33 cellular contexts compared by ENCODE assay signal in genomic region chr16:23045025-23045424, GRCh38.
"Had no signal": no experiment of that assay in that cellular context is flagged by ENCODE, and none has a peak within 500 bp of the region (broad histone marks: within the 10 kb centered on the region; RNA-seq: fewer than 3 reads in every experiment).

No MANE protein-coding gene starts in this region.

- FAIRE-seq: astrocyte, bronchial epithelial cell had no signal

- H3K36me3 ChIP-seq: adrenal gland, ascending aorta, brain microvascular endothelial cell, breast epithelium, cardiac muscle cell had no signal

- H3K9me3 ChIP-seq: adrenal gland, ascending aorta, body of pancreas, breast epithelium had no signal

- H3K4me3 ChIP-seq: adrenal gland, ascending aorta, body of pancreas, breast epithelium, cardiac muscle cell had no signal

- H3K27ac ChIP-seq: adrenal gland, ascending aorta, body of pancreas, brain microvascular endothelial cell, breast epithelium, cardiac muscle cell had no signal

- H3K4me1 ChIP-seq: adrenal gland, ascending aorta, body of pancreas, breast epithelium had no signal

- H3K27me3 ChIP-seq: ascending aorta, body of pancreas, brain microvascular endothelial cell, cardiac muscle cell had no signal

- ATAC-seq: activated naive CD4-positive, alpha-beta T cell treated with anti-CD3 and anti-CD28 coated beads, Interleukin-2, amount 50 U/mL, for 72 hours; activated naive CD8-positive, alpha-beta T cell treated with anti-CD3 and anti-CD28 coated beads, Interleukin-2, amount 50 U/mL, for 24 hours; activated T-cell treated with anti-CD3 and anti-CD28 coated beads, Interleukin-2, amount 50 U/mL, for 4 hours; activated T-cell treated with anti-CD3 and anti-CD28 coated beads, Interleukin-2, amount 50 U/mL, for 72 hours; activated T-helper 17 cell treated with anti-CD3 and anti-CD28 coated beads, Interleukin-2, amount 50 U/mL, for 72 hours; body of pancreas had no signal

- DNase-seq: activated effector memory CD4-positive, alpha-beta T cell treated with anti-CD3 and anti-CD28 coated beads, Interleukin-2, amount 50 U/mL, for 16 hours; activated effector memory CD4-positive, alpha-beta T cell treated with Interleukin-2 at 50 U/mL for 16 hours; activated gamma-delta T cell; activated gamma-delta T cell treated with Interleukin-2 at 50 U/mL for 16 hours; activated naive CD4-positive, alpha-beta T cell; activated naive CD4-positive, alpha-beta T cell treated with anti-CD3 and anti-CD28 coated beads for 36 hours; activated naive CD4-positive, alpha-beta T cell treated with anti-CD3 and anti-CD28 coated beads, Interleukin-2, amount 10 ng/mL, durations not matched to agents 7 days and 5 days; activated naive CD4-positive, alpha-beta T cell treated with anti-CD3 and anti-CD28 coated beads, Interleukin-2, amount 50 U/mL, for 16 hours; activated naive CD4-positive, alpha-beta T cell treated with Interleukin-2 at 50 U/mL for 16 hours; activated naive CD8-positive, alpha-beta T cell treated with anti-CD3 and anti-CD28 coated beads for 36 hours; activated naive CD8-positive, alpha-beta T cell treated with anti-CD3 and anti-CD28 coated beads, Interleukin-2, amount 10 ng/mL, durations not matched to agents 7 days and 5 days; activated naive CD8-positive, alpha-beta T cell treated with anti-CD3 and anti-CD28 coated beads, Interleukin-2, amount 50 U/mL, for 24 hours; activated T-cell treated with anti-CD3 and anti-CD28 coated beads, Interleukin-2, amount 50 U/mL, for 24 hours; activated T-cell treated with anti-CD3 and anti-CD28 coated beads, Interleukin-2, amount 50 U/mL, for 4 hours; activated T-cell treated with anti-CD3 and anti-CD28 coated beads, Interleukin-2, amount 50 U/mL, for 48 hours; activated T-cell treated with anti-CD3 and anti-CD28 coated beads, Interleukin-2, amount 50 U/mL, for 72 hours; adrenal gland; amniotic stem cell; amygdala; anterior cingulate cortex; aorta; body of pancreas; brain microvascular endothelial cell; caudate nucleus; central memory CD4-positive, alpha-beta T cell; cerebellar nuclear complex had no signal
